In the genomic region with DNA sequence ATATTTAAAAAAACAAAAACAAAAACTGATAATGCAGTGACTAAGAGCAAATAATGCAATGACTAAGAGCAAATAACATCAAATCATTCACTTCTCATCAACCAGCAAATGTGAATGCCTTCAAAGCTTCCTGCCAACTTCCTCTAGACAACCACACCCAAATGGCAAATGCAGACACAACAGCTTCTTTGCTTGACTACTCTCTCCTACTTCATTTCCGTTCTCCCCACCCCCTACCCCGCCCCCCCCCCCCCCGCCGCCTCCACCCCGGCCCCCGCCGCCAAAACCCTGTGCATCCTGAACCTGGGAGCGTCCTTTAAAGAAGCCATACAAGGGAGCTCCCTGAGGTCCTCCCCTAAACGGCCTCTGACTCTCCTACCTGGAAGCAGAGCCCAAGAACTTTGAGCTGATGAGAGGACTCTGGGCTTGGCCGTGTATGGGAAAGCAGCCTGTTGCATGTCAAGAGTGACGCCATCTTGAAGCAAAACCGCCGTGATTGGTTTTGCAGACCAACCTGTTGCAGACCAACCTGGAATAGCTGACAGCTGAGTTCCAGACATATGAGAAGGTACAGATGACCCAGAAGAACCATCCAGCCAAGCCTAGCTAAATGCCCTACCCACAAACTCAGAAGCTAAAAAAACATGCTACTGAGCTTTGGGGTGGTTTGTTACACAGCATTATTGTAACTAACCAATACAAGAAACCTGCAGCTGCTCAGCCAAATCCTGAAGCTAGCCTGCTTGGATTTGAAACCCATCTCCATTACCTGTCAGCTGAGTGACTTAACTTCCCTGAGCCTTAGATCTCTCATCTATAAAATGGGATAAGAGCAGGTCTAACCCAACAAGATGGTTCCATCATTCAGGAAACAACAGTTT, we compare ENCODE assay signal across 8 cellular contexts. TPM values are rescaled to one million over a fixed set of nuclear protein-coding genes. Genes with fewer than 3 reads are reported as not detected.
A peak's percentile ranks its signal among the peaks of the same experiment; 100 is the strongest.
DNase-seq lines count a peak whose midpoint lies in the region; ATAC-seq, FAIRE-seq and TF ChIP-seq lines count a peak whose summit lies in the region.

No MANE protein-coding gene starts in this region.

- peak overlapping the region; percentile 76 to 79 for H3K27ac Mint-ChIP-seq in effector memory CD8-positive, alpha-beta T cell

- peak; percentile 42 for DNase-seq in stimulated activated CD4-positive, alpha-beta T cell treated with anti-CD3 and anti-CD28 coated beads, Interleukin-2, amount 100 ng/mL, for 4 hours (ENCODE audit: low read depth)
- DNase-seq in stimulated activated CD4-positive, alpha-beta T cell treated with anti-CD3 and anti-CD28 coated beads, Interleukin-2, amount 100 ng/mL, for 48 hours, result no peak
- peak; percentile 58 for DNase-seq in T-helper 22 cell (ENCODE audit: low read depth)
- DNase-seq in effector memory CD8-positive, alpha-beta T cell, result peak; percentile 21 to 39 (median 30)
- peak; percentile 40 for DNase-seq in urothelium cell line (ENCODE audit: low spot score)
- no peak for DNase-seq in prostate gland (ENCODE audit: low spot score)

- H3K4me3 Mint-ChIP-seq in effector memory CD8-positive, alpha-beta T cell, result peak overlapping the region; percentile 54 to 59

- H3K9me3 ChIP-seq in prostate gland, result no peaks in the 10 kb centered on the region

- no peak for TF ChIP-seq POLR2A in prostate gland (IDR thresholded peaks at IDR 0.05)

- peak overlapping the region in 1 of 2 donors; percentile 44 for H3K27ac ChIP-seq in prostate gland

- intact Hi-C loops in prostate gland (cut with DNase I), result loop anchor here (10.0 kb wide), 1 partner anchor 215 kb away; no protein-coding TSS in a partner anchor

- FAIRE-seq in urothelium cell line (lab: Jason Lieb, UNC), result no peak

- TF ChIP-seq CTCF in prostate gland (IDR thresholded peaks at IDR 0.05), result no peak

- no peaks in the 10 kb centered on the region for H3K36me3 Mint-ChIP-seq in effector memory CD8-positive, alpha-beta T cell (ENCODE audit: insufficient read depth)

- no peaks in the 10 kb centered on the region for H3K27me3 Mint-ChIP-seq in effector memory CD8-positive, alpha-beta T cell

- H3K36me3 ChIP-seq in prostate gland, result no peaks in the 10 kb centered on the region

- peak; percentile 96 for ATAC-seq in effector memory CD8-positive, alpha-beta T cell (replicated peaks)
- no peak for ATAC-seq in HG02938 (IDR thresholded peaks at IDR 0.05; ENCODE audit: unreplicated experiment)
- ATAC-seq in HG02970 (IDR thresholded peaks at IDR 0.05; ENCODE audit: low FRiP score, unreplicated experiment), result no peak

- peaks cover 24 to 30% of the 10 kb centered on the region in 2 donors for H3K4me1 Mint-ChIP-seq in effector memory CD8-positive, alpha-beta T cell (ENCODE audit: low read depth in 2 of 2)

- no peaks in the 10 kb centered on the region for H3K9me3 Mint-ChIP-seq in effector memory CD8-positive, alpha-beta T cell

- no peak overlapping the region for H3K4me3 ChIP-seq in prostate gland

- 41% methylated on average over 13 of the region's 13 CpGs for WGBS in prostate gland

- H3K4me1 ChIP-seq in prostate gland (replicated peaks), result peaks cover 3% of the 10 kb centered on the region

- H3K27me3 ChIP-seq in prostate gland (replicated peaks; ENCODE audit: insufficient read depth), result no peaks in the 10 kb centered on the region

RNA-seq across cellular contexts. Expression of a gene that starts 24.7 kb away (rescaled TPM):
- total RNA-seq in prostate gland, result 10 to 100 TPM in 1 of 2 donors, not detected in 1; 26.0 TPM

RNA-seq across cellular contexts. Expression of a gene that starts 26.0 kb away (rescaled TPM):
- total RNA-seq in prostate gland, result 10 to 100 TPM in 1 of 2 donors, 1 to 10 TPM in 1; 9.8 to 27.6 TPM

Comparison
In these comparisons a context has a peak if more than half of its experiments do, and no peak if none do; other contexts are left out.
1. DNase-seq: peak in stimulated activated CD4-positive, alpha-beta T cell treated with anti-CD3 and anti-CD28 coated beads, Interleukin-2, amount 100 ng/mL, for 4 hours (single experiment), T-helper 22 cell (single experiment), effector memory CD8-positive, alpha-beta T cell (3 of 3) and urothelium cell line (single experiment); none in stimulated activated CD4-positive, alpha-beta T cell treated with anti-CD3 and anti-CD28 coated beads, Interleukin-2, amount 100 ng/mL, for 48 hours (0 of 2) and prostate gland (single experiment).